1 cellular context compared by ENCODE assay signal in the genomic region with DNA sequence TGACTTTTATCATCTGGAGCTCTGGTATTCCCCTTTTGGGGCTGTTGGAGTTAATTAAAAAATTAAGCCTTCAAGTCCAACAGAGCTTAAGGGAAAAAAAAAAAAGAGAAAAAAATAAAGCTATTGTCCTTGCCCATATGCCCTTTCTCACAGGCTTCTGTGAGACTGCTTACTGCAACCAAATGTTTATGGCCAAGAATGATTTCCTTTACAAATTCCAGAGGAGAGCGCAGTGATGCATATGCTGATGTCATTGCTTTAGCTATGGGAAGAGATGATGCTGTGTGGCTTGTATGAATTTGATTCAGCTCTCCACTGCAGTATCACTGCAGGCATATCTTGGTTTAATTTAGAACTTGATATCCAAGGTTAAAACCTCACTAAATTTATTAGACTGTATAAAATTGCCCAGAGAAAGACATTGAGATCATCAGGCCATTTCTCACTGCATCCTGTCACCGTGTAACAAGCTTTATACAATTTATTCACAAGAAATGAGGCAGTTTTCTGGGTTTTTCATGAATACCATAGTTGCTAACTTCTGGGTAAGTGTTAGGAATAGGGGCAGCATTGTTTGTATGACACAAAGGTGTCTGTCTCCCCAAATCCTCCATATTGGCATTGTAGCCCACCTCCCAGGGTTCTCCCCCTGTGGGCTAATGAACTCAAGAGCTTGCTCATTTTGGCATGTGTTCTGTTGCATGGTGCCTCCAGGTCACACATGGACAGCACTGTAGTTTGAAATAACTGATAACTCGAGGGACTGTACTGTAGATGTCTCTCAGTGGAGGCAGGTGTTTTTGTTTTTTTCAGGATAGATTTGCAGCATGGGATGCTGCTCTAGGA.
A peak's percentile ranks its signal among the peaks of the same experiment; 100 is the strongest.
TF ChIP-seq lines count a peak whose summit lies in the region.

No MANE protein-coding gene starts in this region.

TF ChIP-seq in SK-N-SH treated with all-trans-retinoic acid at 6 μM for 48 hours, 23 proteins besides CTCF, POLR2A, EP300 and RAD21 (continued from another document):
- TF ChIP-seq, protein P1, sequence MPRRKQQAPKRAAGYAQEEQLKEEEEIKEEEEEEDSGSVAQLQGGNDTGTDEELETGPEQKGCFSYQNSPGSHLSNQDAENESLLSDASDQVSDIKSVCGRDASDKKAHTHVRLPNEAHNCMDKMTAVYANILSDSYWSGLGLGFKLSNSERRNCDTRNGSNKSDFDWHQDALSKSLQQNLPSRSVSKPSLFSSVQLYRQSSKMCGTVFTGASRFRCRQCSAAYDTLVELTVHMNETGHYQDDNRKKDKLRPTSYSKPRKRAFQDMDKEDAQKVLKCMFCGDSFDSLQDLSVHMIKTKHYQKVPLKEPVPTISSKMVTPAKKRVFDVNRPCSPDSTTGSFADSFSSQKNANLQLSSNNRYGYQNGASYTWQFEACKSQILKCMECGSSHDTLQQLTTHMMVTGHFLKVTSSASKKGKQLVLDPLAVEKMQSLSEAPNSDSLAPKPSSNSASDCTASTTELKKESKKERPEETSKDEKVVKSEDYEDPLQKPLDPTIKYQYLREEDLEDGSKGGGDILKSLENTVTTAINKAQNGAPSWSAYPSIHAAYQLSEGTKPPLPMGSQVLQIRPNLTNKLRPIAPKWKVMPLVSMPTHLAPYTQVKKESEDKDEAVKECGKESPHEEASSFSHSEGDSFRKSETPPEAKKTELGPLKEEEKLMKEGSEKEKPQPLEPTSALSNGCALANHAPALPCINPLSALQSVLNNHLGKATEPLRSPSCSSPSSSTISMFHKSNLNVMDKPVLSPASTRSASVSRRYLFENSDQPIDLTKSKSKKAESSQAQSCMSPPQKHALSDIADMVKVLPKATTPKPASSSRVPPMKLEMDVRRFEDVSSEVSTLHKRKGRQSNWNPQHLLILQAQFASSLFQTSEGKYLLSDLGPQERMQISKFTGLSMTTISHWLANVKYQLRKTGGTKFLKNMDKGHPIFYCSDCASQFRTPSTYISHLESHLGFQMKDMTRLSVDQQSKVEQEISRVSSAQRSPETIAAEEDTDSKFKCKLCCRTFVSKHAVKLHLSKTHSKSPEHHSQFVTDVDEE (CRISPR knock-in tag; IDR thresholded peaks at IDR 0.05), result peak; percentile 28
- TF ChIP-seq, protein P2, sequence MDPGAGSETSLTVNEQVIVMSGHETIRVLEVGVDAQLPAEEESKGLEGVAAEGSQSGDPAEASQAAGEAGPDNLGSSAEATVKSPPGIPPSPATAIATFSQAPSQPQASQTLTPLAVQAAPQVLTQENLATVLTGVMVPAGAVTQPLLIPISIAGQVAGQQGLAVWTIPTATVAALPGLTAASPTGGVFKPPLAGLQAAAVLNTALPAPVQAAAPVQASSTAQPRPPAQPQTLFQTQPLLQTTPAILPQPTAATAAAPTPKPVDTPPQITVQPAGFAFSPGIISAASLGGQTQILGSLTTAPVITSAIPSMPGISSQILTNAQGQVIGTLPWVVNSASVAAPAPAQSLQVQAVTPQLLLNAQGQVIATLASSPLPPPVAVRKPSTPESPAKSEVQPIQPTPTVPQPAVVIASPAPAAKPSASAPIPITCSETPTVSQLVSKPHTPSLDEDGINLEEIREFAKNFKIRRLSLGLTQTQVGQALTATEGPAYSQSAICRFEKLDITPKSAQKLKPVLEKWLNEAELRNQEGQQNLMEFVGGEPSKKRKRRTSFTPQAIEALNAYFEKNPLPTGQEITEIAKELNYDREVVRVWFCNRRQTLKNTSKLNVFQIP (CRISPR knock-in tag; IDR thresholded peaks at IDR 0.05; ENCODE audit: borderline replicate concordance, low read depth), result peak; percentile 15; the same call in 1 of the 2 replicates
- TF ChIP-seq, protein P3, sequence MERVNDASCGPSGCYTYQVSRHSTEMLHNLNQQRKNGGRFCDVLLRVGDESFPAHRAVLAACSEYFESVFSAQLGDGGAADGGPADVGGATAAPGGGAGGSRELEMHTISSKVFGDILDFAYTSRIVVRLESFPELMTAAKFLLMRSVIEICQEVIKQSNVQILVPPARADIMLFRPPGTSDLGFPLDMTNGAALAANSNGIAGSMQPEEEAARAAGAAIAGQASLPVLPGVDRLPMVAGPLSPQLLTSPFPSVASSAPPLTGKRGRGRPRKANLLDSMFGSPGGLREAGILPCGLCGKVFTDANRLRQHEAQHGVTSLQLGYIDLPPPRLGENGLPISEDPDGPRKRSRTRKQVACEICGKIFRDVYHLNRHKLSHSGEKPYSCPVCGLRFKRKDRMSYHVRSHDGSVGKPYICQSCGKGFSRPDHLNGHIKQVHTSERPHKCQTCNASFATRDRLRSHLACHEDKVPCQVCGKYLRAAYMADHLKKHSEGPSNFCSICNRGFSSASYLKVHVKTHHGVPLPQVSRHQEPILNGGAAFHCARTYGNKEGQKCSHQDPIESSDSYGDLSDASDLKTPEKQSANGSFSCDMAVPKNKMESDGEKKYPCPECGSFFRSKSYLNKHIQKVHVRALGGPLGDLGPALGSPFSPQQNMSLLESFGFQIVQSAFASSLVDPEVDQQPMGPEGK (CRISPR knock-in tag; IDR thresholded peaks at IDR 0.05; ENCODE audit: borderline replicate concordance), result peak; percentile 48; the same call in 1 of the 2 replicates
- TF ChIP-seq OSR1 (CRISPR knock-in tag; IDR thresholded peaks at IDR 0.05), result no peak
- no peak for TF ChIP-seq BACH2 (CRISPR knock-in tag; IDR thresholded peaks at IDR 0.05; ENCODE audit: borderline replicate concordance)
- TF ChIP-seq CSDC2 (CRISPR knock-in tag; IDR thresholded peaks at IDR 0.05), result 0 out of 2 replicates have a peak, but pooled peaks have one; percentile 86
- TF ChIP-seq ISL1 (CRISPR knock-in tag; IDR thresholded peaks at IDR 0.05), result peak; percentile 82
- TF ChIP-seq, protein P4, sequence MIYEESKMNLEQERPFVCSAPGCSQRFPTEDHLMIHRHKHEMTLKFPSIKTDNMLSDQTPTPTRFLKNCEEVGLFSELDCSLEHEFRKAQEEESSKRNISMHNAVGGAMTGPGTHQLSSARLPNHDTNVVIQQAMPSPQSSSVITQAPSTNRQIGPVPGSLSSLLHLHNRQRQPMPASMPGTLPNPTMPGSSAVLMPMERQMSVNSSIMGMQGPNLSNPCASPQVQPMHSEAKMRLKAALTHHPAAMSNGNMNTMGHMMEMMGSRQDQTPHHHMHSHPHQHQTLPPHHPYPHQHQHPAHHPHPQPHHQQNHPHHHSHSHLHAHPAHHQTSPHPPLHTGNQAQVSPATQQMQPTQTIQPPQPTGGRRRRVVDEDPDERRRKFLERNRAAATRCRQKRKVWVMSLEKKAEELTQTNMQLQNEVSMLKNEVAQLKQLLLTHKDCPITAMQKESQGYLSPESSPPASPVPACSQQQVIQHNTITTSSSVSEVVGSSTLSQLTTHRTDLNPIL (CRISPR knock-in tag; IDR thresholded peaks at IDR 0.05; ENCODE audit: low read depth), result peak; percentile 83
- peak; percentile 63 for TF ChIP-seq ZFP3 (CRISPR knock-in tag; IDR thresholded peaks at IDR 0.05)
- peak; percentile 88 for TF ChIP-seq SNAI2 (CRISPR knock-in tag; IDR thresholded peaks at IDR 0.05)
- peak; percentile 99 for TF ChIP-seq ZC3H10 (CRISPR knock-in tag; IDR thresholded peaks at IDR 0.05)
- TF ChIP-seq TCF4 (CRISPR knock-in tag; IDR thresholded peaks at IDR 0.05; ENCODE audit: borderline replicate concordance), result peak; percentile 75; the same call in 1 of the 2 replicates
- TF ChIP-seq TOX (CRISPR knock-in tag; IDR thresholded peaks at IDR 0.05; ENCODE audit: borderline replicate concordance), result peak; percentile 99; the same call in 1 of the 2 replicates
- no peak for TF ChIP-seq ARNTL (CRISPR knock-in tag; IDR thresholded peaks at IDR 0.05; ENCODE audit: borderline replicate concordance, low read depth)
- peak; percentile 84; the same call in 1 of the 2 replicates for TF ChIP-seq RARB (CRISPR knock-in tag; IDR thresholded peaks at IDR 0.05)
